Comparison of ENCODE assay signal across 10 cellular contexts in genomic region chr19:48899386-48899749, GRCh38. TPM values are rescaled to one million over a fixed set of nuclear protein-coding genes. Genes with fewer than 3 reads are reported as not detected.
A peak's percentile ranks its signal among the peaks of the same experiment; 100 is the strongest.
DNase-seq lines count a peak whose midpoint lies in the region; ATAC-seq and TF ChIP-seq lines count a peak whose summit lies in the region.
"Not testable (repeated sequence)": the region's sequence is repeated elsewhere in the genome, so short reads cannot be mapped to it uniquely, and the experiment has no call there.
"Had no signal": no experiment of that assay in that cellular context is flagged by ENCODE, and none has a peak within 500 bp of the region (broad histone marks: within the 10 kb centered on the region; RNA-seq: fewer than 3 reads in every experiment).

No MANE protein-coding gene starts in this region.

- H3K4me3 Mint-ChIP-seq in activated T-cell treated with anti-CD3 and anti-CD28 coated beads, Interleukin-2, amount 50 U/mL, for 24 hours: peak overlapping the region; percentile 48

- in situ Hi-C loops in gastrocnemius medialis (cut with MboI; ENCODE audit: low sequenced_read_pairs in 4 of 4): not testable (repeated sequence)

- H3K9me3 ChIP-seq in effector memory CD4-positive, alpha-beta T cell (ENCODE audit: control insufficient read depth, low read length); left lung; gastrocnemius medialis: not testable (repeated sequence)

- H3K9me3 Mint-ChIP-seq in activated T-cell treated with anti-CD3 and anti-CD28 coated beads, Interleukin-2, amount 50 U/mL, for 24 hours: not testable (repeated sequence)

- H3K4me1 ChIP-seq in KMS-11 (ENCODE audit: low read depth, poor library complexity, severe bottlenecking) (peaks cover 12% of the 10 kb centered on the region), left lung (peaks cover 10 to 38% of the 10 kb centered on the region in 2 donors), gastrocnemius medialis (peaks cover 25 to 30% of the 10 kb centered on the region in 2 donors)
- H3K4me1 ChIP-seq in effector memory CD4-positive, alpha-beta T cell (ENCODE audit: control insufficient read depth, insufficient read depth, low read length, poor library complexity, severe bottlenecking): not testable (repeated sequence)

- H3K4me3 ChIP-seq in AG04449 (ENCODE audit: low read depth, low read length): peak overlapping the region; percentile 97
- not testable (repeated sequence) for H3K4me3 ChIP-seq in KMS-11 (IDR thresholded peaks at IDR 0.05; ENCODE audit: insufficient read depth, low read depth, low read length); effector memory CD4-positive, alpha-beta T cell (ENCODE audit: insufficient read depth, low read depth, low read length, poor library complexity, severe bottlenecking)
- H3K4me3 ChIP-seq in left lung: peak overlapping the region in 1 of 2 donors; percentile 99
- H3K4me3 ChIP-seq in gastrocnemius medialis: peak overlapping the region; percentile 87 to 96 (median 93)

- not testable (repeated sequence) for TF ChIP-seq POLR2A in gastrocnemius medialis (IDR thresholded peaks at IDR 0.05)

- CTCF ChIA-PET in AG04449 (lab: Yijun Ruan, JAX): interaction anchor here (1.5 to 2.2 kb wide), 3 partner anchors 12 to 74 kb away, joined by 4 to 8 read pairs (median 4); no protein-coding TSS in a partner anchor

- not testable (repeated sequence) for TF ChIP-seq CTCF in AG04449 (IDR thresholded peaks at IDR 0.05; ENCODE audit: insufficient read depth, low read length, missing control alignments); KMS-11 (conservative IDR thresholded peaks at IDR 0.05; ENCODE audit: low read depth, low read length); left lung (IDR thresholded peaks at IDR 0.05); gastrocnemius medialis (IDR thresholded peaks at IDR 0.05 in 4 of 5, conservative IDR thresholded peaks at IDR 0.05 in 1 of 5)

- peaks cover 28% of the 10 kb centered on the region for H3K36me3 Mint-ChIP-seq in activated T-cell treated with anti-CD3 and anti-CD28 coated beads, Interleukin-2, amount 50 U/mL, for 24 hours (ENCODE audit: low read depth)

- peak overlapping the region; percentile 50; the same call in 1 of the 2 replicates for H3K9ac ChIP-seq in KMS-11

- ATAC-seq in left lung, gastrocnemius medialis: not testable (repeated sequence)

- not testable (repeated sequence) for H3K27me3 ChIP-seq in KMS-11 (ENCODE audit: insufficient read depth, low read depth); gastrocnemius medialis
- H3K27me3 ChIP-seq in effector memory CD4-positive, alpha-beta T cell (replicated peaks; ENCODE audit: control insufficient read depth, insufficient read depth, low read length, poor library complexity, severe bottlenecking): peaks cover 11% of the 10 kb centered on the region
- H3K27me3 ChIP-seq in left lung: peaks cover 0 to 21% of the 10 kb centered on the region in 2 donors

- peaks cover 21% of the 10 kb centered on the region for H3K27me3 Mint-ChIP-seq in activated T-cell treated with anti-CD3 and anti-CD28 coated beads, Interleukin-2, amount 50 U/mL, for 24 hours

- peak overlapping the region; percentile 76 for H3K27ac ChIP-seq in KMS-11
- H3K27ac ChIP-seq in effector memory CD4-positive, alpha-beta T cell (ENCODE audit: insufficient read depth, low read length, poor library complexity, severe bottlenecking): peak overlapping the region; percentile 83
- H3K27ac ChIP-seq in left lung: peak overlapping the region; percentile 90 to 93
- peak overlapping the region; percentile 92 to 98 (median 95) for H3K27ac ChIP-seq in gastrocnemius medialis

- H3K79me2 ChIP-seq in KMS-11 (ENCODE audit: insufficient read depth, low read depth): not testable (repeated sequence)

- DNase-seq in AG04449 (ENCODE audit: low read depth, low spot score); activated T-cell treated with anti-CD3 and anti-CD28 coated beads, Interleukin-2, amount 50 U/mL, for 24 hours; effector memory CD4-positive, alpha-beta T cell; left lung; gastrocnemius medialis: not testable (repeated sequence)

- H3K4me2 ChIP-seq in KMS-11: peak overlapping the region; percentile 46; the same call in 1 of the 2 replicates

- H3K36me3 ChIP-seq in KMS-11 (ENCODE audit: insufficient read depth); effector memory CD4-positive, alpha-beta T cell (ENCODE audit: control insufficient read depth, insufficient read depth, low read length); left lung; gastrocnemius medialis: not testable (repeated sequence)

- POLR2A ChIA-PET in AG04449 (lab: Yijun Ruan, JAX): interaction anchor here (0.8 to 2.4 kb wide), 5 partner anchors 19 to 94 kb away, joined by 5 to 23 read pairs (median 7); partner anchors contain the start of genes GYS1 and RUVBL2

- peak overlapping the region; percentile 88; the same call in 1 of the 2 replicates for H2AFZ ChIP-seq in KMS-11 (ENCODE audit: low read depth)

- intact Hi-C loops in left lung (cut with DNase I); gastrocnemius medialis (cut with DNase I; ENCODE audit: low total_unique reads): not testable (repeated sequence)

- H4K20me1 ChIP-seq in KMS-11 (ENCODE audit: insufficient read depth): not testable (repeated sequence)

- H3K4me1 Mint-ChIP-seq in activated T-cell treated with anti-CD3 and anti-CD28 coated beads, Interleukin-2, amount 50 U/mL, for 24 hours (ENCODE audit: low read depth): peaks cover 43% of the 10 kb centered on the region

- H3K27ac Mint-ChIP-seq in activated T-cell treated with anti-CD3 and anti-CD28 coated beads, Interleukin-2, amount 50 U/mL, for 24 hours: peak overlapping the region; percentile 99

RNA-seq across cellular contexts. Expression of gene NUCB1, which starts 0.7 kb away (rescaled TPM):
- total RNA-seq in left lung (100 to 1,000 TPM; 286 to 331 TPM), gastrocnemius medialis (100 to 1,000 TPM in 3 of 4 donors, 10 to 100 TPM in 1; 83.9 to 162 (median 148) TPM)

RNA-seq across cellular contexts. Expression of gene TULP2, which starts 0.8 kb away (rescaled TPM):
- total RNA-seq in left lung (1 to 10 TPM in 1 of 2 donors, under 1 TPM in 1; 0.89 to 1.2 TPM), gastrocnemius medialis (not detected)
- total RNA-seq: activated CD8-positive, alpha-beta memory T cell treated with anti-CD3 and anti-CD28 coated beads for 36 hours; NCI-H460; SK-MEL-5 had no signal

RNA-seq across cellular contexts. Expression of gene PPP1R15A, which starts 27.1 kb away (rescaled TPM):
- 10 to 100 TPM; 68.4 to 74.8 TPM for total RNA-seq in left lung
- total RNA-seq in gastrocnemius medialis: 10 to 100 TPM; 28.7 to 73.9 (median 39.8) TPM

RNA-seq across cellular contexts. Expression of gene PLEKHA4, which starts 31.0 kb away (rescaled TPM):
- total RNA-seq in left lung (10 to 100 TPM; 21.0 to 37.3 TPM), gastrocnemius medialis (1 to 10 TPM; 3.4 to 9.7 (median 6.3) TPM)

RNA-seq across cellular contexts. Expression of gene DHDH, which starts 34.1 kb away (rescaled TPM):
- 1 to 10 TPM; 3.3 to 4.1 TPM for total RNA-seq in left lung
- not detected for total RNA-seq in gastrocnemius medialis
- total RNA-seq: cerebellum, NCI-H460 had no signal
